Comparison of ENCODE assay signal across 1 cellular context in genomic region chr1:156151093-156151688, GRCh38.
TF ChIP-seq lines count a peak whose summit lies in the region.

No MANE protein-coding gene starts in this region.

TF ChIP-seq in SK-N-SH treated with all-trans-retinoic acid at 6 μM for 48 hours, 23 proteins besides CTCF, POLR2A, EP300 and RAD21 (continued from another document):
- TF ChIP-seq POU6F1 (CRISPR knock-in tag; IDR thresholded peaks at IDR 0.05; ENCODE audit: borderline replicate concordance, low read depth) (no peak), TOX (CRISPR knock-in tag; IDR thresholded peaks at IDR 0.05; ENCODE audit: borderline replicate concordance) (no peak), PATZ1 (CRISPR knock-in tag; IDR thresholded peaks at IDR 0.05; ENCODE audit: borderline replicate concordance) (no peak), SNAI2 (CRISPR knock-in tag; IDR thresholded peaks at IDR 0.05) (no peak), CSDC2 (CRISPR knock-in tag; IDR thresholded peaks at IDR 0.05) (no peak), ZNF8 (CRISPR knock-in tag; IDR thresholded peaks at IDR 0.05) (no peak)
TF ChIP-seq in SK-N-SH treated with all-trans-retinoic acid at 6 μM for 48 hours: peak in this region for 0.
